Comparison of ENCODE assay signal across 30 cellular contexts in the genomic region with DNA sequence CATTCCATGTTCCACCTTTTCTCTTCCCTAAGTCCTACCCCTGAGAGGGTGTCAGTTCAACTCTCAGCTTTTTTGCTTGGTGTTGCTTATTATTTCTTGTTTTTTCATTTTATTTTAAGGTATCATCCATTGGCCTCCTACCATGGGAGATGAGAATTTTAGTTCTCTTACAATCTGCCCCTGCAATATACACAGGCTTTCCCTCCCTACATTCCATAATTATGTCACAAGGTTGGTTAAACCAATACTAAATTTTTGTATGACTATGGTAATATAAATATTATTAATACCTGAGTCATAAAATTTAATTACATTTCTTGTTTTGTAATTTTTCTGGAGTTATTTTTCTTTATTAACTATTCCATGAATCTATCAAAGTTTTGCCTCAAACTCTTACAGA.
"Had no signal": no experiment of that assay in that cellular context is flagged by ENCODE, and none has a peak within 500 bp of the region (broad histone marks: within the 10 kb centered on the region; RNA-seq: fewer than 3 reads in every experiment).

No MANE protein-coding gene starts in this region.

- H3K27ac ChIP-seq: adrenal gland, ascending aorta, body of pancreas, brain microvascular endothelial cell, breast epithelium, cardiac muscle cell had no signal

- H3K4me3 ChIP-seq: adrenal gland, ascending aorta, body of pancreas, breast epithelium, cardiac muscle cell had no signal

- H3K27me3 ChIP-seq: adrenal gland, ascending aorta, body of pancreas, brain microvascular endothelial cell, breast epithelium, cardiac muscle cell had no signal

- DNase-seq: activated effector memory CD4-positive, alpha-beta T cell treated with anti-CD3 and anti-CD28 coated beads, Interleukin-2, amount 50 U/mL, for 16 hours; activated effector memory CD4-positive, alpha-beta T cell treated with Interleukin-2 at 50 U/mL for 16 hours; activated gamma-delta T cell; activated gamma-delta T cell treated with Interleukin-2 at 50 U/mL for 16 hours; activated naive CD4-positive, alpha-beta T cell; activated naive CD4-positive, alpha-beta T cell treated with anti-CD3 and anti-CD28 coated beads for 36 hours; activated naive CD4-positive, alpha-beta T cell treated with anti-CD3 and anti-CD28 coated beads, Interleukin-2, amount 10 ng/mL, durations not matched to agents 7 days and 5 days; activated naive CD4-positive, alpha-beta T cell treated with anti-CD3 and anti-CD28 coated beads, Interleukin-2, amount 50 U/mL, for 16 hours; activated naive CD4-positive, alpha-beta T cell treated with Interleukin-2 at 50 U/mL for 16 hours; activated naive CD8-positive, alpha-beta T cell treated with anti-CD3 and anti-CD28 coated beads for 36 hours; activated naive CD8-positive, alpha-beta T cell treated with anti-CD3 and anti-CD28 coated beads, Interleukin-2, amount 10 ng/mL, durations not matched to agents 7 days and 5 days; activated naive CD8-positive, alpha-beta T cell treated with anti-CD3 and anti-CD28 coated beads, Interleukin-2, amount 50 U/mL, for 24 hours; activated T-cell treated with anti-CD3 and anti-CD28 coated beads, Interleukin-2, amount 50 U/mL, for 4 hours; activated T-cell treated with anti-CD3 and anti-CD28 coated beads, Interleukin-2, amount 50 U/mL, for 48 hours; activated T-cell treated with anti-CD3 and anti-CD28 coated beads, Interleukin-2, amount 50 U/mL, for 72 hours; adrenal gland; amniotic stem cell; amygdala; anterior cingulate cortex; aorta; body of pancreas; brain microvascular endothelial cell; caudate nucleus; central memory CD4-positive, alpha-beta T cell; cerebellar nuclear complex had no signal

- ATAC-seq: activated naive CD4-positive, alpha-beta T cell treated with anti-CD3 and anti-CD28 coated beads, Interleukin-2, amount 50 U/mL, for 72 hours; activated naive CD8-positive, alpha-beta T cell treated with anti-CD3 and anti-CD28 coated beads, Interleukin-2, amount 50 U/mL, for 24 hours; activated T-cell treated with anti-CD3 and anti-CD28 coated beads, Interleukin-2, amount 50 U/mL, for 4 hours; activated T-cell treated with anti-CD3 and anti-CD28 coated beads, Interleukin-2, amount 50 U/mL, for 72 hours; activated T-helper 17 cell treated with anti-CD3 and anti-CD28 coated beads, Interleukin-2, amount 50 U/mL, for 72 hours; body of pancreas had no signal

- H3K36me3 ChIP-seq: adrenal gland, ascending aorta, brain microvascular endothelial cell, breast epithelium, cardiac muscle cell had no signal

- H3K9me3 ChIP-seq: adrenal gland, ascending aorta, body of pancreas, breast epithelium had no signal

- H3K4me1 ChIP-seq: adrenal gland, ascending aorta, body of pancreas, breast epithelium had no signal
